In the genomic region with DNA sequence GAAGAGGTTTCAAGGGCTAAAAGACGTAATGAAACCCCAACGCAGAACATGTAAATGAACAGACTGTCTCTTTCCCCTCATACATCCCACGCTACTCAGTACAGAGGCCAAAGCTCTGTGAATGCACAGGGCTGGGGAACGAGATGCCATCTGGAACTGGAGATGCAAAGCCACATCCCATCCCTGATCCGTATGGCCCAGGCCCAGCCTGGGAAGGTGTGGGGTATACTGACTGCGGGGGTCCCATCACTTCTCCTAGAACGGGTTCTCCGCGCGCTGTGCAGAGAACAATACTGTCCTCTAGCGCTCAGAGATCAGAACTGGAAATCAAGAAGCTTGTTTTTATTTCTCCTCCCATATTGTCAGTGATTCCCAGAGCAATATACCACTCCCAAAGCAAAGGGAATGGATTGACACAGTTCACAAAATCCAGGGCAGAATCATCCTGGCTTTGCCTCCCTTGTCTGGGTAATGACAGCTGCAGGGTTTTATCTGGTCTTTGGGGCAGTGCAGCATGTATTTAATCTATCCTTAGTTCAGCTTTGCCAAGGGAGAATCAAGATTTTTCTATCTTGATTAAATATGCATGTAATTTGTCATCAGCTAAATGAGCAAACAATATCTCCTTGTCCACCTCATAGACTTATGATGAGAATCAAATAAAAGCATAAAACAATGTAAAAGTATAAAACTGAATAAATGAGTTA, we compare ENCODE assay signal across 9 cellular contexts. TPM values are rescaled to one million over a fixed set of nuclear protein-coding genes. Genes with fewer than 3 reads are reported as not detected.
DNase-seq lines count a peak whose midpoint lies in the region; ATAC-seq and TF ChIP-seq lines count a peak whose summit lies in the region.
"Had no signal": no experiment of that assay in that cellular context is flagged by ENCODE, and none has a peak within 500 bp of the region (broad histone marks: within the 10 kb centered on the region; RNA-seq: fewer than 3 reads in every experiment).

No MANE protein-coding gene starts in this region.

- peaks cover 7% of the 10 kb centered on the region for H3K4me1 ChIP-seq in ACC112 (ENCODE audit: control insufficient read depth, insufficient read depth, low read length, unreplicated experiment)
- H3K4me1 ChIP-seq in gastrocnemius medialis, result no peaks in the 10 kb centered on the region

- peaks cover 9% of the 10 kb centered on the region for H3K36me3 Mint-ChIP-seq in WTC11

- no peaks in the 10 kb centered on the region for H3K27me3 ChIP-seq in ACC112 (ENCODE audit: insufficient read depth, low read length)
- H3K27me3 ChIP-seq in gastrocnemius medialis, result no peaks in the 10 kb centered on the region

- H3K27me3 Mint-ChIP-seq in WTC11 (ENCODE audit: low read depth), result peaks cover 7% of the 10 kb centered on the region

- H3K36me3 ChIP-seq in ACC112 (ENCODE audit: insufficient read depth, low read length), result no peaks in the 10 kb centered on the region
- no peaks in the 10 kb centered on the region for H3K36me3 ChIP-seq in gastrocnemius medialis

- H3K4me1 Mint-ChIP-seq in WTC11, result peaks cover 35% of the 10 kb centered on the region
- H3K4me1 Mint-ChIP-seq: central memory CD8-positive, alpha-beta T cell had no signal

- ATAC-seq in WTC11 (peak; percentile 97), left cardiac atrium (peak; percentile 72 to 80), gastrocnemius medialis (peak in 1 of 2 donors; percentile 26), GM21528 (IDR thresholded peaks at IDR 0.05; ENCODE audit: low FRiP score, unreplicated experiment) (no peak)

- H3K27ac Mint-ChIP-seq in WTC11, result no peak overlapping the region

- peak overlapping the region; percentile 96 for H2AFZ ChIP-seq in ACC112 (ENCODE audit: low read length, unreplicated experiment)

- H3K27ac ChIP-seq in ACC112 (ENCODE audit: low read depth, low read length) (no peak overlapping the region), gastrocnemius medialis (no peak overlapping the region)

- no peaks in the 10 kb centered on the region for H3K79me2 ChIP-seq in ACC112 (ENCODE audit: control insufficient read depth, insufficient read depth, low read length, unreplicated experiment)

- in situ Hi-C loops in gastrocnemius medialis (cut with MboI; ENCODE audit: low sequenced_read_pairs in 4 of 4), result loop anchor here in 1 of 4 donors (10.0 kb wide), 1 partner anchor 377 kb away; no protein-coding TSS in a partner anchor

- intact Hi-C loops in left cardiac atrium (cut with DNase I) (loop anchor here (5.0 to 10.0 kb wide), 3 partner anchors 364 to 379 kb away; no protein-coding TSS in a partner anchor), gastrocnemius medialis (cut with DNase I; ENCODE audit: low total_unique reads) (no loop called here)

- no peak overlapping the region for H3K4me3 Mint-ChIP-seq in WTC11
- H3K4me3 Mint-ChIP-seq: central memory CD8-positive, alpha-beta T cell had no signal

- POLR2A ChIA-PET in HEK293T (lab: Yijun Ruan, JAX), result interaction anchor here (1.0 kb wide), 1 partner anchor 379 kb away, joined by 3 read pairs; no protein-coding TSS in a partner anchor
- POLR2A ChIA-PET in WTC11 (lab: Charles Lee), result interaction anchor here (0.6 kb wide), 3 partner anchors 49 to 375 kb away, joined by 3 to 4 read pairs (median 4); no protein-coding TSS in a partner anchor

- H3K9me3 Mint-ChIP-seq in WTC11, result peaks cover 7% of the 10 kb centered on the region
- H3K9me3 Mint-ChIP-seq: central memory CD8-positive, alpha-beta T cell had no signal

- TF ChIP-seq POLR2A in gastrocnemius medialis (IDR thresholded peaks at IDR 0.05), result no peak

- no peaks in the 10 kb centered on the region for H3K9me3 ChIP-seq in gastrocnemius medialis

- peak; percentile 55 for DNase-seq in HEK293T (ENCODE audit: extremely low spot score)
- DNase-seq in WTC11 (ENCODE audit: low spot score), result peak; percentile 73
- no peak for DNase-seq in left cardiac atrium
- no peak for DNase-seq in gastrocnemius medialis
- no peak for DNase-seq in GF-D8 (lab: John Stamatoyannopoulos, UW)
- DNase-seq in AML-193 (lab: John Stamatoyannopoulos, UW), result no peak

- H3K4me3 ChIP-seq in ACC112 (ENCODE audit: low read depth, low read length), result peak overlapping the region; percentile 68
- H3K4me3 ChIP-seq in gastrocnemius medialis, result no peak overlapping the region

- TF ChIP-seq CTCF in WTC11 (IDR thresholded peaks at IDR 0.05) (peak; percentile 58), gastrocnemius medialis (IDR thresholded peaks at IDR 0.05 in 4 of 5, conservative IDR thresholded peaks at IDR 0.05 in 1 of 5) (peak in 4 of 5 experiments; percentile 31 to 57 (median 46))

- CTCF ChIA-PET in HEK293T (lab: Yijun Ruan, JAX) (interaction anchor here (0.5 to 2.4 kb wide), 27 partner anchors 9 to 635 kb away, joined by 3 to 23 read pairs (median 3); no protein-coding TSS in a partner anchor), WTC11 (lab: Charles Lee) (interaction anchor here (0.6 to 1.7 kb wide), 50 partner anchors 8 to 1372 kb away, joined by 3 to 78 read pairs (median 4); a partner anchor contains a TSS)

TF ChIP-seq in HEK293T, 16 proteins besides CTCF, POLR2A, EP300 and RAD21:
- TF ChIP-seq HDGF (IDR thresholded peaks at IDR 0.05; ENCODE audit: borderline replicate concordance) (no peak), NFRKB (IDR thresholded peaks at IDR 0.05) (no peak), FOXK2 (IDR thresholded peaks at IDR 0.05) (no peak), FOXM1 (IDR thresholded peaks at IDR 0.05; ENCODE audit: borderline replicate concordance) (no peak), ELF4 (IDR thresholded peaks at IDR 0.05) (no peak)

TF ChIP-seq in WTC11, 78 proteins besides CTCF, POLR2A, EP300 and RAD21 (continues in another document):
- TF ChIP-seq TCF7 (CRISPR knock-in tag; IDR thresholded peaks at IDR 0.05; ENCODE audit: low read depth) (no peak), GTF2I (CRISPR knock-in tag; conservative IDR thresholded peaks at IDR 0.05) (no peak), ETV6 (CRISPR knock-in tag; IDR thresholded peaks at IDR 0.05) (no peak), ATF1 (CRISPR knock-in tag; IDR thresholded peaks at IDR 0.05) (no peak), CBFB (CRISPR knock-in tag; IDR thresholded peaks at IDR 0.05; ENCODE audit: low read depth) (no peak), NFATC4 (CRISPR knock-in tag; IDR thresholded peaks at IDR 0.05) (no peak), NR3C1 (CRISPR knock-in tag; conservative IDR thresholded peaks at IDR 0.05; ENCODE audit: low read depth) (no peak), ZBTB21 (CRISPR knock-in tag; IDR thresholded peaks at IDR 0.05; ENCODE audit: borderline replicate concordance) (0 out of 2 replicates have a peak, but pooled peaks have one; percentile 35), NFE2L1 (CRISPR knock-in tag; IDR thresholded peaks at IDR 0.05) (no peak)
- TF ChIP-seq, protein P1, sequence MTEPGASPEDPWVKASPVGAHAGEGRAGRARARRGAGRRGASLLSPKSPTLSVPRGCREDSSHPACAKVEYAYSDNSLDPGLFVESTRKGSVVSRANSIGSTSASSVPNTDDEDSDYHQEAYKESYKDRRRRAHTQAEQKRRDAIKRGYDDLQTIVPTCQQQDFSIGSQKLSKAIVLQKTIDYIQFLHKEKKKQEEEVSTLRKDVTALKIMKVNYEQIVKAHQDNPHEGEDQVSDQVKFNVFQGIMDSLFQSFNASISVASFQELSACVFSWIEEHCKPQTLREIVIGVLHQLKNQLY (CRISPR knock-in tag; IDR thresholded peaks at IDR 0.05), result no peak
- TF ChIP-seq, protein P2, sequence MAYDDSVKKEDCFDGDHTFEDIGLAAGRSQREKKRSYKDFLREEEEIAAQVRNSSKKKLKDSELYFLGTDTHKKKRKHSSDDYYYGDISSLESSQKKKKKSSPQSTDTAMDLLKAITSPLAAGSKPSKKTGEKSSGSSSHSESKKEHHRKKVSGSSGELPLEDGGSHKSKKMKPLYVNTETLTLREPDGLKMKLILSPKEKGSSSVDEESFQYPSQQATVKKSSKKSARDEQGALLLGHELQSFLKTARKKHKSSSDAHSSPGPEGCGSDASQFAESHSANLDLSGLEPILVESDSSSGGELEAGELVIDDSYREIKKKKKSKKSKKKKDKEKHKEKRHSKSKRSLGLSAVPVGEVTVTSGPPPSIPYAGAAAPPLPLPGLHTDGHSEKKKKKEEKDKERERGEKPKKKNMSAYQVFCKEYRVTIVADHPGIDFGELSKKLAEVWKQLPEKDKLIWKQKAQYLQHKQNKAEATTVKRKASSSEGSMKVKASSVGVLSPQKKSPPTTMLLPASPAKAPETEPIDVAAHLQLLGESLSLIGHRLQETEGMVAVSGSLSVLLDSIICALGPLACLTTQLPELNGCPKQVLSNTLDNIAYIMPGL (CRISPR knock-in tag; IDR thresholded peaks at IDR 0.05), result 0 out of 2 replicates have a peak, but pooled peaks have one; percentile 46
- TF ChIP-seq, protein P3, sequence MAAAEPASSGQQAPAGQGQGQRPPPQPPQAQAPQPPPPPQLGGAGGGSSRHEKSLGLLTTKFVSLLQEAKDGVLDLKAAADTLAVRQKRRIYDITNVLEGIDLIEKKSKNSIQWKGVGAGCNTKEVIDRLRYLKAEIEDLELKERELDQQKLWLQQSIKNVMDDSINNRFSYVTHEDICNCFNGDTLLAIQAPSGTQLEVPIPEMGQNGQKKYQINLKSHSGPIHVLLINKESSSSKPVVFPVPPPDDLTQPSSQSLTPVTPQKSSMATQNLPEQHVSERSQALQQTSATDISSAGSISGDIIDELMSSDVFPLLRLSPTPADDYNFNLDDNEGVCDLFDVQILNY (CRISPR knock-in tag; IDR thresholded peaks at IDR 0.05), result no peak
- TF ChIP-seq, protein P4, sequence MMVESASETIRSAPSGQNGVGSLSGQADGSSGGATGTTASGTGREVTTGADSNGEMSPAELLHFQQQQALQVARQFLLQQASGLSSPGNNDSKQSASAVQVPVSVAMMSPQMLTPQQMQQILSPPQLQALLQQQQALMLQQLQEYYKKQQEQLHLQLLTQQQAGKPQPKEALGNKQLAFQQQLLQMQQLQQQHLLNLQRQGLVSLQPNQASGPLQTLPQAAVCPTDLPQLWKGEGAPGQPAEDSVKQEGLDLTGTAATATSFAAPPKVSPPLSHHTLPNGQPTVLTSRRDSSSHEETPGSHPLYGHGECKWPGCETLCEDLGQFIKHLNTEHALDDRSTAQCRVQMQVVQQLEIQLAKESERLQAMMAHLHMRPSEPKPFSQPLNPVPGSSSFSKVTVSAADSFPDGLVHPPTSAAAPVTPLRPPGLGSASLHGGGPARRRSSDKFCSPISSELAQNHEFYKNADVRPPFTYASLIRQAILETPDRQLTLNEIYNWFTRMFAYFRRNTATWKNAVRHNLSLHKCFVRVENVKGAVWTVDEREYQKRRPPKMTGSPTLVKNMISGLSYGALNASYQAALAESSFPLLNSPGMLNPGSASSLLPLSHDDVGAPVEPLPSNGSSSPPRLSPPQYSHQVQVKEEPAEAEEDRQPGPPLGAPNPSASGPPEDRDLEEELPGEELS (CRISPR knock-in tag; IDR thresholded peaks at IDR 0.05), result no peak
- TF ChIP-seq, protein P5, sequence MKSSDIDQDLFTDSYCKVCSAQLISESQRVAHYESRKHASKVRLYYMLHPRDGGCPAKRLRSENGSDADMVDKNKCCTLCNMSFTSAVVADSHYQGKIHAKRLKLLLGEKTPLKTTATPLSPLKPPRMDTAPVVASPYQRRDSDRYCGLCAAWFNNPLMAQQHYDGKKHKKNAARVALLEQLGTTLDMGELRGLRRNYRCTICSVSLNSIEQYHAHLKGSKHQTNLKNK (CRISPR knock-in tag; IDR thresholded peaks at IDR 0.05), result no peak

RNA-seq across cellular contexts. Expression of a gene that starts 47.3 kb away (rescaled TPM):
- 1.4 to 1.8 TPM (median 1.5 TPM) in 3 replicates for total RNA-seq in WTC11 (2021)
- total RNA-seq in left cardiac atrium, result 1 to 10 TPM; 5.3 to 8.6 TPM
- 1 to 10 TPM in 3 of 4 donors, under 1 TPM in 1; 0.47 to 2.5 (median 1.4) TPM for total RNA-seq in gastrocnemius medialis

Comparison
In these comparisons a context has a peak if more than half of its experiments do, and no peak if none do; other contexts are left out.
1. DNase-seq: peak in HEK293T (single experiment) and WTC11 (single experiment); none in left cardiac atrium (single experiment), gastrocnemius medialis (0 of 2), GF-D8 (single experiment) and AML-193 (0 of 2).